12 cellular contexts compared by ENCODE assay signal in genomic region chr17:17021194-17021863, GRCh38. TPM values are rescaled to one million over a fixed set of nuclear protein-coding genes. Genes with fewer than 3 reads are reported as not detected.
A peak's percentile ranks its signal among the peaks of the same experiment; 100 is the strongest.
DNase-seq lines count a peak whose midpoint lies in the region; TF ChIP-seq lines count a peak whose summit lies in the region.
"Had no signal": no experiment of that assay in that cellular context is flagged by ENCODE, and none has a peak within 500 bp of the region (broad histone marks: within the 10 kb centered on the region; RNA-seq: fewer than 3 reads in every experiment).

No MANE protein-coding gene starts in this region.

- H3K27me3 ChIP-seq in mesenchymal stem cell (ENCODE audit: control insufficient read depth in 1 of 2, insufficient read depth in 1 of 2, low read length in 2 of 2) (peaks cover 0 to 5% of the 10 kb centered on the region in 2 experiments), tibial artery (no peaks in the 10 kb centered on the region)

- no peak overlapping the region for H3K18ac ChIP-seq in mesenchymal stem cell (ENCODE audit: low read depth in 1 of 2, low read length in 2 of 2)

- H2AFZ ChIP-seq in mesenchymal stem cell (ENCODE audit: low read depth, low read length), result no peak overlapping the region

- no peak overlapping the region for H3K14ac ChIP-seq in mesenchymal stem cell (ENCODE audit: low read length in 2 of 2)

- no peak overlapping the region for H3K27ac Mint-ChIP-seq in nephron progenitor cell

- DNase-seq in ecto neural progenitor cell (ENCODE audit: low spot score), result peak; percentile 85
- DNase-seq in mesenchymal stem cell, result no peak
- DNase-seq in tibial artery, result peak; percentile 65 to 87
- DNase-seq in AML-193 (lab: John Stamatoyannopoulos, UW), result no peak
- DNase-seq in NCI-H446 (lab: John Stamatoyannopoulos, UW), result no peak
- DNase-seq in nephron progenitor cell, result no peak
- DNase-seq in stimulated activated CD4-positive, alpha-beta T cell treated with anti-CD3 and anti-CD28 coated beads, Interleukin-4, amount 100 ng/mL, for 4 hours, result no peak
- DNase-seq: activated T-cell treated with anti-CD3 and anti-CD28 coated beads, Interleukin-2, amount 50 U/mL, for 4 hours; NCI-H1105 treated with DMSO at 0.1 percent for 48 hours had no signal

- no peak overlapping the region for H4K8ac ChIP-seq in mesenchymal stem cell (ENCODE audit: low read length)

- H3K4me3 Mint-ChIP-seq in nephron progenitor cell, result no peak overlapping the region
- H3K4me3 Mint-ChIP-seq: activated T-cell treated with anti-CD3 and anti-CD28 coated beads, Interleukin-2, amount 50 U/mL, for 4 hours had no signal

- no peak overlapping the region for H3K23ac ChIP-seq in mesenchymal stem cell (ENCODE audit: low read length in 2 of 2)

- H3K9me3 ChIP-seq in mesenchymal stem cell (ENCODE audit: control insufficient read depth, low read length) (no peaks in the 10 kb centered on the region), tibial artery (no peaks in the 10 kb centered on the region)

- H3K4ac ChIP-seq in mesenchymal stem cell (ENCODE audit: low read depth in 1 of 2, low read length in 2 of 2), result no peak overlapping the region

- H3K27me3 Mint-ChIP-seq in nephron progenitor cell (ENCODE audit: low read depth, poor library complexity), result peaks cover 8% of the 10 kb centered on the region

- H2BK15ac ChIP-seq in mesenchymal stem cell (ENCODE audit: low read depth, poor library complexity, severe bottlenecking), result peak overlapping the region; percentile 13

- TF ChIP-seq CTCF in tibial artery (IDR thresholded peaks at IDR 0.05), result no peak
- no peak for TF ChIP-seq CTCF in nephron progenitor cell (IDR thresholded peaks at IDR 0.05)

- H2BK12ac ChIP-seq in mesenchymal stem cell (ENCODE audit: low read length in 2 of 2), result peak overlapping the region in 1 of 2 experiments; percentile 12

- no peak overlapping the region for H2AK5ac ChIP-seq in mesenchymal stem cell (ENCODE audit: low read length, severe bottlenecking)

- no peak overlapping the region for H3K9ac ChIP-seq in mesenchymal stem cell (ENCODE audit: low read length)

- H2BK5ac ChIP-seq in mesenchymal stem cell (ENCODE audit: low read depth, low read length, poor library complexity, severe bottlenecking), result no peak overlapping the region

- H3K4me2 ChIP-seq in mesenchymal stem cell (ENCODE audit: low read length, poor library complexity, severe bottlenecking), result no peak overlapping the region

- WGBS in mesenchymal stem cell, result 70% methylated on average over 12 of the region's 15 CpGs

- H3K27ac ChIP-seq in mesenchymal stem cell (ENCODE audit: low read length, poor library complexity, severe bottlenecking) (no peak overlapping the region), tibial artery (peak overlapping the region; percentile 78 to 79)

- no peaks in the 10 kb centered on the region for H3K36me3 ChIP-seq in mesenchymal stem cell (ENCODE audit: control insufficient read depth in 1 of 2, insufficient read depth in 2 of 2, low read depth in 1 of 2, low read length in 2 of 2)
- no peaks in the 10 kb centered on the region for H3K36me3 ChIP-seq in tibial artery

- H3K36me3 Mint-ChIP-seq in nephron progenitor cell (ENCODE audit: low read depth), result no peaks in the 10 kb centered on the region

- TF ChIP-seq RAD21 in Ishikawa (IDR thresholded peaks at IDR 0.05; ENCODE audit: low read depth), result 0 out of 2 replicates have a peak, but pooled peaks have one; percentile 0

- no peaks in the 10 kb centered on the region for H3K79me1 ChIP-seq in mesenchymal stem cell (replicated peaks; ENCODE audit: low read length, poor library complexity, severe bottlenecking)

- intact Hi-C loops in tibial artery (cut with DNase I; ENCODE audit: low total_unique reads), result no loop called here

- H4K91ac ChIP-seq in mesenchymal stem cell (ENCODE audit: low read length), result peak overlapping the region; percentile 20

- no peak overlapping the region for H2BK120ac ChIP-seq in mesenchymal stem cell (ENCODE audit: low read depth, low read length)

- peaks cover 26% of the 10 kb centered on the region for H3K4me1 Mint-ChIP-seq in nephron progenitor cell

- no peaks in the 10 kb centered on the region for H3K9me3 Mint-ChIP-seq in nephron progenitor cell
- H3K9me3 Mint-ChIP-seq: activated T-cell treated with anti-CD3 and anti-CD28 coated beads, Interleukin-2, amount 50 U/mL, for 4 hours had no signal

- TF ChIP-seq EP300 in Ishikawa (IDR thresholded peaks at IDR 0.05; ENCODE audit: borderline replicate concordance), result peak; percentile 68

- H3K4me1 ChIP-seq in mesenchymal stem cell (ENCODE audit: control insufficient read depth, insufficient read depth, low read depth, low read length), result peaks cover 13% of the 10 kb centered on the region
- H3K4me1 ChIP-seq in tibial artery, result peaks cover 0 to 42% (median 30%) of the 10 kb centered on the region in 4 donors

- no peak overlapping the region for H3K4me3 ChIP-seq in mesenchymal stem cell (ENCODE audit: insufficient read depth in 1 of 2, low read depth in 1 of 2, low read length in 2 of 2)
- no peak overlapping the region for H3K4me3 ChIP-seq in tibial artery

TF ChIP-seq in Ishikawa, 13 proteins besides CTCF, POLR2A, EP300 and RAD21:
- peak; percentile 78 for TF ChIP-seq TEAD4 (IDR thresholded peaks at IDR 0.05)
- no peak for TF ChIP-seq YY1 (IDR thresholded peaks at IDR 0.05; ENCODE audit: low read depth)
- peak; percentile 84 for TF ChIP-seq EGR1 (IDR thresholded peaks at IDR 0.05)
- TF ChIP-seq MAX (IDR thresholded peaks at IDR 0.05), result peak; percentile 46; the same call in 1 of the 2 replicates
- no peak for TF ChIP-seq USF1 (IDR thresholded peaks at IDR 0.05)
- TF ChIP-seq TCF12 (IDR thresholded peaks at IDR 0.05; ENCODE audit: low read depth), result peak; percentile 71
- TF ChIP-seq NFIC (IDR thresholded peaks at IDR 0.05), result peak; percentile 60
- no peak for TF ChIP-seq CREB1 (IDR thresholded peaks at IDR 0.05; ENCODE audit: low read depth)
- TF ChIP-seq ZBTB7A (IDR thresholded peaks at IDR 0.05; ENCODE audit: low read depth), result peak; percentile 47; the same call in 1 of the 2 replicates
- TF ChIP-seq CEBPB (IDR thresholded peaks at IDR 0.05), result 0 out of 2 replicates have a peak, but pooled peaks have one; percentile 28
- TF ChIP-seq TAF1 (IDR thresholded peaks at IDR 0.05; ENCODE audit: low read depth), result 0 out of 2 replicates have a peak, but pooled peaks have one; percentile 43
- TF ChIP-seq FOXM1 (IDR thresholded peaks at IDR 0.05; ENCODE audit: borderline replicate concordance, low read depth), result no peak
- peak; percentile 6; the same call in 1 of the 2 replicates for TF ChIP-seq REST (IDR thresholded peaks at IDR 0.05; ENCODE audit: low read depth)
TF ChIP-seq in Ishikawa: peak in this region for 9.

RNA-seq across cellular contexts. Expression of gene MPRIP, which starts 20.9 kb away (rescaled TPM):
- 112 TPM for polyA plus RNA-seq in mesenchymal stem cell (2013, experiment 1 of 2)
- 112 TPM for polyA plus RNA-seq in mesenchymal stem cell (2013, experiment 2 of 2)

RNA-seq across cellular contexts. Expression of gene TNFRSF13B, which starts 49.4 kb away (rescaled TPM):
- not detected for polyA plus RNA-seq in mesenchymal stem cell (2013, experiment 1 of 2)
- polyA plus RNA-seq in mesenchymal stem cell (2013, experiment 2 of 2), result not detected
- polyA plus RNA-seq: endothelial cell of umbilical vein, neural cell had no signal

Comparison
In these comparisons a context has a peak if more than half of its experiments do, and no peak if none do; other contexts are left out.
1. DNase-seq: peak in ecto neural progenitor cell (single experiment) and tibial artery (2 of 2); none in mesenchymal stem cell (single experiment), AML-193 (0 of 2), NCI-H446 (0 of 2), nephron progenitor cell (single experiment) and stimulated activated CD4-positive, alpha-beta T cell treated with anti-CD3 and anti-CD28 coated beads, Interleukin-4, amount 100 ng/mL, for 4 hours (0 of 2).